In genomic region chr14:100240725-100241032, GRCh38 we compare ENCODE assay signal across 8 cellular contexts. TPM values are rescaled to one million over a fixed set of nuclear protein-coding genes. Genes with fewer than 3 reads are reported as not detected.
DNase-seq lines count a peak whose midpoint lies in the region; ATAC-seq and TF ChIP-seq lines count a peak whose summit lies in the region.

No MANE protein-coding gene starts in this region.

- ATAC-seq in activated T-cell treated with anti-CD3 and anti-CD28 coated beads, Interleukin-2, amount 50 U/mL, for 72 hours (replicated peaks in 1 of 2) = no peak
- ATAC-seq in memory B cell (ENCODE audit: low read depth) (no peak), GM19023 (IDR thresholded peaks at IDR 0.05; ENCODE audit: unreplicated experiment) (no peak), HG03039 (IDR thresholded peaks at IDR 0.05; ENCODE audit: unreplicated experiment) (no peak)

- H3K27ac Mint-ChIP-seq in activated T-cell treated with anti-CD3 and anti-CD28 coated beads, Interleukin-2, amount 50 U/mL, for 72 hours = peak overlapping the region; percentile 99
- H3K27ac Mint-ChIP-seq in brain (peak overlapping the region; percentile 90 to 99 (median 94)), memory B cell (peak overlapping the region; percentile 100), type B pancreatic cell (peak overlapping the region; percentile 96)

- no peak for DNase-seq in activated T-cell treated with anti-CD3 and anti-CD28 coated beads, Interleukin-2, amount 50 U/mL, for 72 hours
- no peak for DNase-seq in activated T-cell treated with anti-CD3 and anti-CD28 coated beads, Interleukin-2, amount 50 U/mL, for 48 hours
- DNase-seq in memory B cell (ENCODE audit: low spot score in 2 of 2) (no peak), type B pancreatic cell (ENCODE audit: extremely low spot score, unreplicated experiment) (no peak)
- no peak for DNase-seq in activated CD8-positive, alpha-beta memory T cell treated with anti-CD3 and anti-CD28 coated beads for 24 hours

- no peaks in the 10 kb centered on the region for H3K27me3 Mint-ChIP-seq in activated T-cell treated with anti-CD3 and anti-CD28 coated beads, Interleukin-2, amount 50 U/mL, for 72 hours (ENCODE audit: low read depth)
- H3K27me3 Mint-ChIP-seq in brain = peaks cover 14% of the 10 kb centered on the region
- H3K27me3 Mint-ChIP-seq in memory B cell = no peaks in the 10 kb centered on the region
- H3K27me3 Mint-ChIP-seq in type B pancreatic cell = no peaks in the 10 kb centered on the region

- TF ChIP-seq CTCF in brain (conservative IDR thresholded peaks at IDR 0.05) = no peak
- no peak for TF ChIP-seq CTCF in type B pancreatic cell (conservative IDR thresholded peaks at IDR 0.05)

- peaks cover 18 to 23% of the 10 kb centered on the region in 2 donors for H3K36me3 Mint-ChIP-seq in activated T-cell treated with anti-CD3 and anti-CD28 coated beads, Interleukin-2, amount 50 U/mL, for 72 hours (ENCODE audit: insufficient read depth in 2 of 2)
- H3K36me3 Mint-ChIP-seq in brain (peaks cover 33% of the 10 kb centered on the region), memory B cell (peaks cover 11% of the 10 kb centered on the region), type B pancreatic cell (peaks cover 23% of the 10 kb centered on the region)

- H3K4me3 Mint-ChIP-seq in activated T-cell treated with anti-CD3 and anti-CD28 coated beads, Interleukin-2, amount 50 U/mL, for 72 hours = peak overlapping the region; percentile 92 to 99
- H3K4me3 Mint-ChIP-seq in brain (peak overlapping the region; percentile 91 to 98 (median 95)), memory B cell (peak overlapping the region; percentile 88), type B pancreatic cell (peak overlapping the region; percentile 92)

- no peaks in the 10 kb centered on the region for H3K9me3 Mint-ChIP-seq in activated T-cell treated with anti-CD3 and anti-CD28 coated beads, Interleukin-2, amount 50 U/mL, for 72 hours
- H3K9me3 Mint-ChIP-seq in brain (peaks cover 0 to 5% (median 0%) of the 10 kb centered on the region in 5 experiments), memory B cell (no peaks in the 10 kb centered on the region), type B pancreatic cell (no peaks in the 10 kb centered on the region)

- H3K4me1 Mint-ChIP-seq in activated T-cell treated with anti-CD3 and anti-CD28 coated beads, Interleukin-2, amount 50 U/mL, for 72 hours (ENCODE audit: low read depth) = peaks cover 59% of the 10 kb centered on the region
- H3K4me1 Mint-ChIP-seq in brain (peaks cover 65% of the 10 kb centered on the region), memory B cell (peaks cover 35% of the 10 kb centered on the region), type B pancreatic cell (ENCODE audit: unreplicated experiment) (peaks cover 29% of the 10 kb centered on the region)

RNA-seq across cellular contexts. Expression of gene YY1, which starts 1.7 kb away (rescaled TPM):
- total RNA-seq in activated T-cell treated with anti-CD3 and anti-CD28 coated beads, Interleukin-2, amount 50 U/mL, for 72 hours = 10 to 100 TPM; 93.0 to 99.8 TPM
- 43.9 TPM for polyA plus RNA-seq in brain (ENCODE audit: insufficient read depth, low read depth, low replicate concordance)
- total RNA-seq in type B pancreatic cell (ENCODE audit: low replicate concordance) = 79.8 and 98.0 TPM in 2 replicates
